28 cellular contexts compared by ENCODE assay signal in the genomic region with DNA sequence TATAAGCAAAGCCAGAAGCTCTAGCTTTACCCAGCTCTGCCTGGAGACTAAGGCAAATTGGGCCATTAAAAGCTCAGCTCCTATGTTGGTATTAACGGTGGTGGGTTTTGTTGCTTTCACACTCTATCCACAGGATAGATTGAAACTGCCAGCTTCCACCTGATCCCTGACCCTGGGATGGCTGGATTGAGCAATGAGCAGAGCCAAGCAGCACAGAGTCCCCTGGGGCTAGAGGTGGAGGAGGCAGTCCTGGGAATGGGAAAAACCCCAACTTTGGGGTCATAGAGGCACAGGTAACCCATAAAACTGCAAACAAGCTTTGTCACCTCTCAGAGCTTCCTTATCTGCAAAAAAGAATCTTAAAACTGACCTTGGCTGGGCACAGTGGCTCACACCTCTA. TPM values are rescaled to one million over a fixed set of nuclear protein-coding genes. Genes with fewer than 3 reads are reported as not detected.
"Had no signal": no experiment of that assay in that cellular context is flagged by ENCODE, and none has a peak within 500 bp of the region (broad histone marks: within the 10 kb centered on the region; RNA-seq: fewer than 3 reads in every experiment).

No MANE protein-coding gene starts in this region.

- H3K36me3 Mint-ChIP-seq: natural killer cell, WTC11 had no signal

- H3K4me1 Mint-ChIP-seq: activated CD4-positive, alpha-beta memory T cell treated with anti-CD3 and anti-CD28 coated beads, Interleukin-2, amount 10 ng/mL, durations not matched to agents 7 days and 5 days; activated CD4-positive, alpha-beta T cell treated with anti-CD3 and anti-CD28 coated beads, Interleukin-2, amount 10 ng/mL, durations not matched to agents 7 days and 5 days had no signal

- DNase-seq: activated CD4-positive, alpha-beta memory T cell treated with anti-CD3 and anti-CD28 coated beads, Interleukin-2, amount 10 ng/mL, durations not matched to agents 7 days and 5 days; activated CD4-positive, alpha-beta T cell treated with anti-CD3 and anti-CD28 coated beads for 1 hour; activated CD4-positive, alpha-beta T cell treated with anti-CD3 and anti-CD28 coated beads, Interleukin-2, amount 10 ng/mL, durations not matched to agents 7 days and 5 days; activated CD8-positive, alpha-beta memory T cell treated with anti-CD3 and anti-CD28 coated beads, Interleukin-2, amount 50 U/mL, for 48 hours; activated gamma-delta T cell; activated naive CD4-positive, alpha-beta T cell treated with anti-CD3 and anti-CD28 coated beads, Interleukin-2, amount 50 U/mL, for 16 hours; activated T-cell treated with anti-CD3 and anti-CD28 coated beads, Interleukin-2, amount 50 U/mL, for 24 hours; amniotic stem cell; central memory CD4-positive, alpha-beta T cell; foreskin keratinocyte; heart left ventricle; lower lobe of right lung; mesenchymal stem cell; natural killer cell; posterior cingulate gyrus; sigmoid colon; small intestine; stimulated activated CD4-positive, alpha-beta T cell treated with anti-CD3 and anti-CD28 coated beads, Interleukin-1b, Interleukin-23, amount 100 ng/mL, for 48 hours; stimulated activated naive CD4-positive, alpha-beta T cell; T-helper 2 cell; tibial artery had no signal

- H3K9me3 ChIP-seq: esophagus muscularis mucosa, heart left ventricle, lower lobe of right lung, sigmoid colon, suprapubic skin, tibial artery had no signal

- H3K27ac ChIP-seq: esophagus muscularis mucosa, foreskin keratinocyte, heart left ventricle, lower lobe of right lung, sigmoid colon, suprapubic skin, tibial artery had no signal

- H3K4me1 ChIP-seq: foreskin keratinocyte, lower lobe of right lung, sigmoid colon had no signal

- H3K4me3 Mint-ChIP-seq: activated CD4-positive, alpha-beta memory T cell treated with anti-CD3 and anti-CD28 coated beads, Interleukin-2, amount 10 ng/mL, durations not matched to agents 7 days and 5 days; activated CD4-positive, alpha-beta T cell treated with anti-CD3 and anti-CD28 coated beads, Interleukin-2, amount 10 ng/mL, durations not matched to agents 7 days and 5 days; activated T-cell treated with anti-CD3 and anti-CD28 coated beads, Interleukin-2, amount 50 U/mL, for 24 hours; natural killer cell; WTC11 had no signal

- H3K27me3 ChIP-seq: esophagus muscularis mucosa, heart left ventricle, sigmoid colon, suprapubic skin, tibial artery had no signal

- H3K9me3 Mint-ChIP-seq: activated CD4-positive, alpha-beta memory T cell treated with anti-CD3 and anti-CD28 coated beads, Interleukin-2, amount 10 ng/mL, durations not matched to agents 7 days and 5 days; activated CD4-positive, alpha-beta T cell treated with anti-CD3 and anti-CD28 coated beads, Interleukin-2, amount 10 ng/mL, durations not matched to agents 7 days and 5 days; activated T-cell treated with anti-CD3 and anti-CD28 coated beads, Interleukin-2, amount 50 U/mL, for 24 hours; natural killer cell; WTC11 had no signal

- H3K27me3 Mint-ChIP-seq: activated CD4-positive, alpha-beta memory T cell treated with anti-CD3 and anti-CD28 coated beads, Interleukin-2, amount 10 ng/mL, durations not matched to agents 7 days and 5 days; activated T-cell treated with anti-CD3 and anti-CD28 coated beads, Interleukin-2, amount 50 U/mL, for 24 hours had no signal

- H3K4me3 ChIP-seq: esophagus muscularis mucosa, heart left ventricle, lower lobe of right lung, sigmoid colon, suprapubic skin, tibial artery had no signal

- H3K27ac Mint-ChIP-seq: activated CD4-positive, alpha-beta memory T cell treated with anti-CD3 and anti-CD28 coated beads, Interleukin-2, amount 10 ng/mL, durations not matched to agents 7 days and 5 days; activated CD4-positive, alpha-beta T cell treated with anti-CD3 and anti-CD28 coated beads, Interleukin-2, amount 10 ng/mL, durations not matched to agents 7 days and 5 days; activated T-cell treated with anti-CD3 and anti-CD28 coated beads, Interleukin-2, amount 50 U/mL, for 24 hours; natural killer cell; WTC11 had no signal

- H3K36me3 ChIP-seq: esophagus muscularis mucosa, heart left ventricle, lower lobe of right lung, sigmoid colon, suprapubic skin, tibial artery had no signal

RNA-seq across cellular contexts. Expression of a gene that starts 6.6 kb away (rescaled TPM):
- total RNA-seq: activated CD4-positive, alpha-beta memory T cell treated with anti-CD3 and anti-CD28 coated beads, Interleukin-2, amount 10 ng/mL, durations not matched to agents 7 days and 5 days; activated CD4-positive, alpha-beta T cell treated with anti-CD3 and anti-CD28 coated beads, Interleukin-2, amount 10 ng/mL, durations not matched to agents 7 days and 5 days; astrocyte; esophagus muscularis mucosa; foreskin keratinocyte; heart left ventricle; kidney epithelial cell; lower lobe of right lung; natural killer cell; sigmoid colon; suprapubic skin; urinary bladder; WTC11 had no signal
- polyA plus RNA-seq: foreskin keratinocyte, sigmoid colon, small intestine, urinary bladder had no signal

RNA-seq across cellular contexts. Expression of a gene that starts 7.9 kb away (rescaled TPM):
- total RNA-seq: activated CD4-positive, alpha-beta memory T cell treated with anti-CD3 and anti-CD28 coated beads, Interleukin-2, amount 10 ng/mL, durations not matched to agents 7 days and 5 days; activated CD4-positive, alpha-beta T cell treated with anti-CD3 and anti-CD28 coated beads, Interleukin-2, amount 10 ng/mL, durations not matched to agents 7 days and 5 days; astrocyte; esophagus muscularis mucosa; foreskin keratinocyte; heart left ventricle; kidney epithelial cell; lower lobe of right lung; natural killer cell; omental fat pad; sigmoid colon; suprapubic skin; urinary bladder; WTC11 had no signal
- polyA plus RNA-seq: foreskin keratinocyte, heart left ventricle, sigmoid colon, small intestine, urinary bladder had no signal
